1 cellular context compared by ENCODE assay signal in genomic region chr15:64381000-64381751, GRCh38.
A peak's percentile ranks its signal among the peaks of the same experiment; 100 is the strongest.
TF ChIP-seq lines count a peak whose summit lies in the region.

TSS of gene PCLAF (minus strand) at chr15:64381441. CDS start at chr15:64381371, 70 bp downstream.

TF ChIP-seq in K562, 482 proteins besides CTCF, POLR2A, EP300 and RAD21 (continued from another document and continues in another):
- TF ChIP-seq RBM15 (IDR thresholded peaks at IDR 0.05; ENCODE audit: insufficient read depth, low read length) (no peak), ZNF184 (CRISPR knock-in tag; IDR thresholded peaks at IDR 0.05) (no peak), SIX5 (IDR thresholded peaks at IDR 0.05; ENCODE audit: borderline replicate concordance in 1 of 2, insufficient read depth in 1 of 2, low read depth in 1 of 2, low read length in 2 of 2) (no peak), CBX3 (IDR thresholded peaks at IDR 0.05; ENCODE audit: borderline replicate concordance in 1 of 2, low read length in 2 of 2) (no peak), ZNF518B (CRISPR knock-in tag; IDR thresholded peaks at IDR 0.05) (no peak), ZNF395 (CRISPR knock-in tag; IDR thresholded peaks at IDR 0.05) (no peak), CBFB (CRISPR knock-in tag; IDR thresholded peaks at IDR 0.05) (no peak), TAF7 (tag; IDR thresholded peaks at IDR 0.05) (peak; percentile 79; the same call in 1 of the 2 replicates), POLR2B (IDR thresholded peaks at IDR 0.05; ENCODE audit: low read depth, partially characterized antibody) (peak; percentile 92), ZNF764 (CRISPR knock-in tag; IDR thresholded peaks at IDR 0.05; ENCODE audit: low read depth) (no peak), MTA2 (IDR thresholded peaks at IDR 0.05; ENCODE audit: low read depth) (no peak), ZZZ3 (IDR thresholded peaks at IDR 0.05) (0 out of 2 replicates have a peak, but pooled peaks have one; percentile 61), SAP30 (IDR thresholded peaks at IDR 0.05; ENCODE audit: borderline replicate concordance, insufficient read depth, low read depth, low read length, poor library complexity, severe bottlenecking) (peak; percentile 86), ZSCAN29 (IDR thresholded peaks at IDR 0.05) (no peak), ZNF561 (CRISPR knock-in tag; conservative IDR thresholded peaks at IDR 0.05) (no peak), CGGBP1 (CRISPR knock-in tag; IDR thresholded peaks at IDR 0.05) (no peak), CBX8 (IDR thresholded peaks at IDR 0.05; ENCODE audit: borderline replicate concordance, extremely low read depth, low read depth, low read length, poor library complexity, severe bottlenecking) (no peak), NFATC3 (IDR thresholded peaks at IDR 0.05) (no peak), ZNF583 (CRISPR knock-in tag; IDR thresholded peaks at IDR 0.05) (no peak), ZNF23 (CRISPR knock-in tag; IDR thresholded peaks at IDR 0.05) (no peak), TAF9B (IDR thresholded peaks at IDR 0.05; ENCODE audit: partially characterized antibody) (peak; percentile 65), ZNF445 (CRISPR knock-in tag; IDR thresholded peaks at IDR 0.05; ENCODE audit: low read depth) (no peak), ZNF444 (CRISPR knock-in tag; IDR thresholded peaks at IDR 0.05) (no peak), BRF1 (IDR thresholded peaks at IDR 0.05; ENCODE audit: borderline replicate concordance, extremely low read depth, insufficient read length) (no peak), HMG20A (CRISPR knock-in tag; conservative IDR thresholded peaks at IDR 0.05) (no peak), NCOA4 (IDR thresholded peaks at IDR 0.05; ENCODE audit: partially characterized antibody) (no peak), SREBF2 (CRISPR knock-in tag; IDR thresholded peaks at IDR 0.05) (no peak), RFX5 (IDR thresholded peaks at IDR 0.05; ENCODE audit: low read depth, low read length) (no peak), MED1 (CRISPR knock-in tag; IDR thresholded peaks at IDR 0.05; ENCODE audit: borderline replicate concordance) (no peak), MYBL2 (IDR thresholded peaks at IDR 0.05; ENCODE audit: low read depth) (peak; percentile 48; the same call in 1 of the 2 replicates), MYBL2 (CRISPR knock-in tag; IDR thresholded peaks at IDR 0.05; ENCODE audit: borderline replicate concordance) (no peak), SAFB2 (IDR thresholded peaks at IDR 0.05; ENCODE audit: borderline replicate concordance, low read depth, low read length, severe bottlenecking) (no peak), KLF6 (CRISPR knock-in tag; IDR thresholded peaks at IDR 0.05; ENCODE audit: borderline replicate concordance) (no peak), ZNF707 (CRISPR knock-in tag; conservative IDR thresholded peaks at IDR 0.05) (no peak), RNF2 (IDR thresholded peaks at IDR 0.05) (no peak), HMG20B (CRISPR knock-in tag; IDR thresholded peaks at IDR 0.05) (no peak), GTF2E2 (tag; IDR thresholded peaks at IDR 0.05) (peak; percentile 33; the same call in 1 of the 2 replicates), MLX (CRISPR knock-in tag; conservative IDR thresholded peaks at IDR 0.05) (no peak), PPARD (CRISPR knock-in tag; IDR thresholded peaks at IDR 0.05) (no peak), STAT5A (IDR thresholded peaks at IDR 0.05; ENCODE audit: borderline replicate concordance, low read length) (no peak), FOXJ3 (CRISPR knock-in tag; IDR thresholded peaks at IDR 0.05) (no peak), WHSC1 (IDR thresholded peaks at IDR 0.05; ENCODE audit: low read length) (no peak), DMBX1 (CRISPR knock-in tag; IDR thresholded peaks at IDR 0.05; ENCODE audit: borderline replicate concordance) (no peak), ELF2 (CRISPR knock-in tag; IDR thresholded peaks at IDR 0.05) (no peak), ZNF668 (CRISPR knock-in tag; IDR thresholded peaks at IDR 0.05) (no peak), RCOR1 (IDR thresholded peaks at IDR 0.05; ENCODE audit: borderline replicate concordance in 1 of 2, low read depth in 2 of 2, low read length in 2 of 2) (peak in 1 of 2 experiments; percentile 28; a peak in 1 of 4 replicates)
- TF ChIP-seq, protein P1, sequence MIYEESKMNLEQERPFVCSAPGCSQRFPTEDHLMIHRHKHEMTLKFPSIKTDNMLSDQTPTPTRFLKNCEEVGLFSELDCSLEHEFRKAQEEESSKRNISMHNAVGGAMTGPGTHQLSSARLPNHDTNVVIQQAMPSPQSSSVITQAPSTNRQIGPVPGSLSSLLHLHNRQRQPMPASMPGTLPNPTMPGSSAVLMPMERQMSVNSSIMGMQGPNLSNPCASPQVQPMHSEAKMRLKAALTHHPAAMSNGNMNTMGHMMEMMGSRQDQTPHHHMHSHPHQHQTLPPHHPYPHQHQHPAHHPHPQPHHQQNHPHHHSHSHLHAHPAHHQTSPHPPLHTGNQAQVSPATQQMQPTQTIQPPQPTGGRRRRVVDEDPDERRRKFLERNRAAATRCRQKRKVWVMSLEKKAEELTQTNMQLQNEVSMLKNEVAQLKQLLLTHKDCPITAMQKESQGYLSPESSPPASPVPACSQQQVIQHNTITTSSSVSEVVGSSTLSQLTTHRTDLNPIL (CRISPR knock-in tag; IDR thresholded peaks at IDR 0.05): no peak
- TF ChIP-seq, protein P2, sequence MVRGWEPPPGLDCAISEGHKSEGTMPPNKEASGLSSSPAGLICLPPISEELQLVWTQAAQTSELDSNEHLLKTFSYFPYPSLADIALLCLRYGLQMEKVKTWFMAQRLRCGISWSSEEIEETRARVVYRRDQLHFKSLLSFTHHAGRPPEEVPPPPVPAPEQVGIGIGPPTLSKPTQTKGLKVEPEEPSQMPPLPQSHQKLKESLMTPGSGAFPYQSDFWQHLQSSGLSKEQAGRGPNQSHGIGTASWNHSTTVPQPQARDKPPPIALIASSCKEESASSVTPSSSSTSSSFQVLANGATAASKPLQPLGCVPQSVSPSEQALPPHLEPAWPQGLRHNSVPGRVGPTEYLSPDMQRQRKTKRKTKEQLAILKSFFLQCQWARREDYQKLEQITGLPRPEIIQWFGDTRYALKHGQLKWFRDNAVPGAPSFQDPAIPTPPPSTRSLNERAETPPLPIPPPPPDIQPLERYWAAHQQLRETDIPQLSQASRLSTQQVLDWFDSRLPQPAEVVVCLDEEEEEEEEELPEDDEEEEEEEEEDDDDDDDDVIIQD (CRISPR knock-in tag; IDR thresholded peaks at IDR 0.05): no peak
- TF ChIP-seq, protein P3, sequence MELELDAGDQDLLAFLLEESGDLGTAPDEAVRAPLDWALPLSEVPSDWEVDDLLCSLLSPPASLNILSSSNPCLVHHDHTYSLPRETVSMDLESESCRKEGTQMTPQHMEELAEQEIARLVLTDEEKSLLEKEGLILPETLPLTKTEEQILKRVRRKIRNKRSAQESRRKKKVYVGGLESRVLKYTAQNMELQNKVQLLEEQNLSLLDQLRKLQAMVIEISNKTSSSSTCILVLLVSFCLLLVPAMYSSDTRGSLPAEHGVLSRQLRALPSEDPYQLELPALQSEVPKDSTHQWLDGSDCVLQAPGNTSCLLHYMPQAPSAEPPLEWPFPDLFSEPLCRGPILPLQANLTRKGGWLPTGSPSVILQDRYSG (tag; conservative IDR thresholded peaks at IDR 0.05; ENCODE audit: low read depth): no peak
- TF ChIP-seq, protein P4, sequence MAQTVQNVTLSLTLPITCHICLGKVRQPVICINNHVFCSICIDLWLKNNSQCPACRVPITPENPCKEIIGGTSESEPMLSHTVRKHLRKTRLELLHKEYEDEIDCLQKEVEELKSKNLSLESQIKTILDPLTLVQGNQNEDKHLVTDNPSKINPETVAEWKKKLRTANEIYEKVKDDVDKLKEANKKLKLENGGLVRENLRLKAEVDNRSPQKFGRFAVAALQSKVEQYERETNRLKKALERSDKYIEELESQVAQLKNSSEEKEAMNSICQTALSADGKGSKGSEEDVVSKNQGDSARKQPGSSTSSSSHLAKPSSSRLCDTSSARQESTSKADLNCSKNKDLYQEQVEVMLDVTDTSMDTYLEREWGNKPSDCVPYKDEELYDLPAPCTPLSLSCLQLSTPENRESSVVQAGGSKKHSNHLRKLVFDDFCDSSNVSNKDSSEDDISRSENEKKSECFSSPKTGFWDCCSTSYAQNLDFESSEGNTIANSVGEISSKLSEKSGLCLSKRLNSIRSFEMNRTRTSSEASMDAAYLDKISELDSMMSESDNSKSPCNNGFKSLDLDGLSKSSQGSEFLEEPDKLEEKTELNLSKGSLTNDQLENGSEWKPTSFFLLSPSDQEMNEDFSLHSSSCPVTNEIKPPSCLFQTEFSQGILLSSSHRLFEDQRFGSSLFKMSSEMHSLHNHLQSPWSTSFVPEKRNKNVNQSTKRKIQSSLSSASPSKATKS (CRISPR knock-in tag; IDR thresholded peaks at IDR 0.05): no peak
- TF ChIP-seq, protein P5, sequence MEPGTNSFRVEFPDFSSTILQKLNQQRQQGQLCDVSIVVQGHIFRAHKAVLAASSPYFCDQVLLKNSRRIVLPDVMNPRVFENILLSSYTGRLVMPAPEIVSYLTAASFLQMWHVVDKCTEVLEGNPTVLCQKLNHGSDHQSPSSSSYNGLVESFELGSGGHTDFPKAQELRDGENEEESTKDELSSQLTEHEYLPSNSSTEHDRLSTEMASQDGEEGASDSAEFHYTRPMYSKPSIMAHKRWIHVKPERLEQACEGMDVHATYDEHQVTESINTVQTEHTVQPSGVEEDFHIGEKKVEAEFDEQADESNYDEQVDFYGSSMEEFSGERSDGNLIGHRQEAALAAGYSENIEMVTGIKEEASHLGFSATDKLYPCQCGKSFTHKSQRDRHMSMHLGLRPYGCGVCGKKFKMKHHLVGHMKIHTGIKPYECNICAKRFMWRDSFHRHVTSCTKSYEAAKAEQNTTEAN (CRISPR knock-in tag; IDR thresholded peaks at IDR 0.05): no peak
- TF ChIP-seq, protein P6, sequence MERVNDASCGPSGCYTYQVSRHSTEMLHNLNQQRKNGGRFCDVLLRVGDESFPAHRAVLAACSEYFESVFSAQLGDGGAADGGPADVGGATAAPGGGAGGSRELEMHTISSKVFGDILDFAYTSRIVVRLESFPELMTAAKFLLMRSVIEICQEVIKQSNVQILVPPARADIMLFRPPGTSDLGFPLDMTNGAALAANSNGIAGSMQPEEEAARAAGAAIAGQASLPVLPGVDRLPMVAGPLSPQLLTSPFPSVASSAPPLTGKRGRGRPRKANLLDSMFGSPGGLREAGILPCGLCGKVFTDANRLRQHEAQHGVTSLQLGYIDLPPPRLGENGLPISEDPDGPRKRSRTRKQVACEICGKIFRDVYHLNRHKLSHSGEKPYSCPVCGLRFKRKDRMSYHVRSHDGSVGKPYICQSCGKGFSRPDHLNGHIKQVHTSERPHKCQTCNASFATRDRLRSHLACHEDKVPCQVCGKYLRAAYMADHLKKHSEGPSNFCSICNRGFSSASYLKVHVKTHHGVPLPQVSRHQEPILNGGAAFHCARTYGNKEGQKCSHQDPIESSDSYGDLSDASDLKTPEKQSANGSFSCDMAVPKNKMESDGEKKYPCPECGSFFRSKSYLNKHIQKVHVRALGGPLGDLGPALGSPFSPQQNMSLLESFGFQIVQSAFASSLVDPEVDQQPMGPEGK (CRISPR knock-in tag; IDR thresholded peaks at IDR 0.05; ENCODE audit: borderline replicate concordance): no peak
- TF ChIP-seq, protein P7, sequence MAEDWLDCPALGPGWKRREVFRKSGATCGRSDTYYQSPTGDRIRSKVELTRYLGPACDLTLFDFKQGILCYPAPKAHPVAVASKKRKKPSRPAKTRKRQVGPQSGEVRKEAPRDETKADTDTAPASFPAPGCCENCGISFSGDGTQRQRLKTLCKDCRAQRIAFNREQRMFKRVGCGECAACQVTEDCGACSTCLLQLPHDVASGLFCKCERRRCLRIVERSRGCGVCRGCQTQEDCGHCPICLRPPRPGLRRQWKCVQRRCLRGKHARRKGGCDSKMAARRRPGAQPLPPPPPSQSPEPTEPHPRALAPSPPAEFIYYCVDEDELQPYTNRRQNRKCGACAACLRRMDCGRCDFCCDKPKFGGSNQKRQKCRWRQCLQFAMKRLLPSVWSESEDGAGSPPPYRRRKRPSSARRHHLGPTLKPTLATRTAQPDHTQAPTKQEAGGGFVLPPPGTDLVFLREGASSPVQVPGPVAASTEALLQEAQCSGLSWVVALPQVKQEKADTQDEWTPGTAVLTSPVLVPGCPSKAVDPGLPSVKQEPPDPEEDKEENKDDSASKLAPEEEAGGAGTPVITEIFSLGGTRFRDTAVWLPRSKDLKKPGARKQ (CRISPR knock-in tag; IDR thresholded peaks at IDR 0.05): no peak
